ENCODE assay signal across 1 cellular context in genomic region chr17:77926967-77927366, GRCh38.
TF ChIP-seq lines count a peak whose summit lies in the region.

No MANE protein-coding gene starts in this region.

TF ChIP-seq in HepG2, 621 proteins besides CTCF, POLR2A, EP300 and RAD21 (continued from another document):
- TF ChIP-seq, protein P1, sequence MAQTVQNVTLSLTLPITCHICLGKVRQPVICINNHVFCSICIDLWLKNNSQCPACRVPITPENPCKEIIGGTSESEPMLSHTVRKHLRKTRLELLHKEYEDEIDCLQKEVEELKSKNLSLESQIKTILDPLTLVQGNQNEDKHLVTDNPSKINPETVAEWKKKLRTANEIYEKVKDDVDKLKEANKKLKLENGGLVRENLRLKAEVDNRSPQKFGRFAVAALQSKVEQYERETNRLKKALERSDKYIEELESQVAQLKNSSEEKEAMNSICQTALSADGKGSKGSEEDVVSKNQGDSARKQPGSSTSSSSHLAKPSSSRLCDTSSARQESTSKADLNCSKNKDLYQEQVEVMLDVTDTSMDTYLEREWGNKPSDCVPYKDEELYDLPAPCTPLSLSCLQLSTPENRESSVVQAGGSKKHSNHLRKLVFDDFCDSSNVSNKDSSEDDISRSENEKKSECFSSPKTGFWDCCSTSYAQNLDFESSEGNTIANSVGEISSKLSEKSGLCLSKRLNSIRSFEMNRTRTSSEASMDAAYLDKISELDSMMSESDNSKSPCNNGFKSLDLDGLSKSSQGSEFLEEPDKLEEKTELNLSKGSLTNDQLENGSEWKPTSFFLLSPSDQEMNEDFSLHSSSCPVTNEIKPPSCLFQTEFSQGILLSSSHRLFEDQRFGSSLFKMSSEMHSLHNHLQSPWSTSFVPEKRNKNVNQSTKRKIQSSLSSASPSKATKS (CRISPR knock-in tag; IDR thresholded peaks at IDR 0.05) = no peak
